ENCODE assay signal across 2 cellular contexts in the genomic region with DNA sequence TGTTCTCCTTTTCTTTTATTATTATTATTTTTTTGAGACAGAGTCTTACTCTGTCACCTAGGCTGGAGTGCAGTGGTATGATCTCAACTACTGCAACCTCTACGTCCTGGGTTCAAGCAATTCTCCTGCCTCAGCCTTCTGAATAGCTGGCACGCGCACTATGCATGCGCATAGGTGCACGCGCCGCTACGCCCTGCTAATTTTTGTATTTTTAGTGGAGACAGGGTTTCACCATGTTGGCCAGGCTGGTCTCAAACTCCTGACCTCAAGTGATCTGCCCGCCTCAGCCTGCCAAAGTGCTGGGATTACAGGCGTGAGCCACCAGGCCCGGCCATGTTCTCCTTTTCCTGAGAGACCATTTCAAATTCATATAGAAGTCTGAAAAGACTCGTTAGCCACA. TPM values are rescaled to one million over a fixed set of nuclear protein-coding genes. Genes with fewer than 3 reads are reported as not detected.
"Had no signal": no experiment of that assay in that cellular context is flagged by ENCODE, and none has a peak within 500 bp of the region (broad histone marks: within the 10 kb centered on the region; RNA-seq: fewer than 3 reads in every experiment).

No MANE protein-coding gene starts in this region.

RNA-seq across cellular contexts. Expression of a gene that starts 0.7 kb away (rescaled TPM):
- total RNA-seq: G401, GM12878 had no signal
- polyA plus RNA-seq: GM12878 had no signal

RNA-seq across cellular contexts. Expression of a gene that starts 55.7 kb away (rescaled TPM):
- total RNA-seq: G401, GM12878 had no signal
- polyA plus RNA-seq: GM12878 had no signal
